In the genomic region with DNA sequence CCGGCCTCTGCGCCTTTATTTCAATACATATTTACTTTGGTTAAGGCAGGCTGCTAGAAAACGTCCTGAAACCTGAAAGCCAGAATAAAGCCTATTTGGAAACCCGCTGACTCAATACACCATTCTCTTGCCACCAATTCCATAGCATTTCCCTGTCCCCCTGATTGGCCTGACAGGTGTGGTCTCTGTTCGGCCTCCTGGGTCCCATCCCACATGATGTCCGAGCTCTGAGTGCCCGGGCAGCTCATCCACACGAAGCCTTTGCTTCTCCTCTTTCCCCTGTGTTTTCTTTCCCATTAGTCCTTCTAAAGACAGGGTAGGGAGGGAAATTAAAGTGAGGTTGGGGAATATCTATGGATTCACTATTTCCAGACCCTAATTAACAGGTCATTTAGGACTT, we compare ENCODE assay signal across 27 cellular contexts.
"Had no signal": no experiment of that assay in that cellular context is flagged by ENCODE, and none has a peak within 500 bp of the region (broad histone marks: within the 10 kb centered on the region; RNA-seq: fewer than 3 reads in every experiment).

No MANE protein-coding gene starts in this region.

- H3K36me3 Mint-ChIP-seq: stimulated activated effector memory CD8-positive, alpha-beta T cell treated with anti-CD3 and anti-CD28 coated beads, Interleukin-12 subunit alpha, Interleukin-12 subunit beta, amount 100 ng/mL, for 72 hours; type B pancreatic cell had no signal

- H3K4me3 Mint-ChIP-seq: stimulated activated effector memory CD8-positive, alpha-beta T cell treated with anti-CD3 and anti-CD28 coated beads, Interleukin-12 subunit alpha, Interleukin-12 subunit beta, amount 100 ng/mL, for 72 hours; stimulated activated naive B cell treated with anti-CD40 and anti-IgM and Interleukin-4, amounts not matched to agents 10 μg/mL and 1 μg/mL and 100 μg/mL, for 72 hours; stimulated activated naive CD8-positive, alpha-beta T cell treated with anti-CD3 and anti-CD28 coated beads, Interleukin-15, amount 100 ng/mL, for 72 hours; stimulated activated naive CD8-positive, alpha-beta T cell treated with anti-CD3 and anti-CD28 coated beads, Interleukin-15, Interleukin-2, amounts not matched to agents 100 ng/mL and 50 ng/mL, for 24 hours; type B pancreatic cell had no signal

- H3K4me1 ChIP-seq: stomach, suprapubic skin, testis, thyroid gland, tibial artery, tibial nerve, transverse colon, upper lobe of left lung, upper lobe of right lung, uterus, vagina had no signal

- H3K27ac ChIP-seq: stomach, suprapubic skin, testis, thoracic aorta, thyroid gland, tibial artery, tibial nerve, transverse colon, upper lobe of left lung, upper lobe of right lung, uterus, vagina had no signal

- H3K36me3 ChIP-seq: stomach, suprapubic skin, thoracic aorta, thyroid gland, tibial artery, tibial nerve, transverse colon, upper lobe of left lung, upper lobe of right lung, uterus, vagina had no signal

- H3K4me3 ChIP-seq: stomach, suprapubic skin, testis, thoracic aorta, thyroid gland, tibial artery, tibial nerve, transverse colon, upper lobe of left lung, upper lobe of right lung, uterus, vagina had no signal

- H3K9me3 ChIP-seq: stomach, suprapubic skin, testis, thoracic aorta, thyroid gland, tibial artery, tibial nerve, transverse colon, upper lobe of left lung, upper lobe of right lung, uterus, vagina had no signal

- H3K27ac Mint-ChIP-seq: stimulated activated effector memory CD8-positive, alpha-beta T cell treated with anti-CD3 and anti-CD28 coated beads, Interleukin-12 subunit alpha, Interleukin-12 subunit beta, amount 100 ng/mL, for 72 hours; stimulated activated naive B cell treated with anti-CD40 and anti-IgM and Interleukin-4, amounts not matched to agents 10 μg/mL and 1 μg/mL and 100 μg/mL, for 72 hours; stimulated activated naive CD8-positive, alpha-beta T cell treated with anti-CD3 and anti-CD28 coated beads, Interleukin-15, Interleukin-2, amounts not matched to agents 100 ng/mL and 50 ng/mL, for 24 hours; type B pancreatic cell had no signal

- H3K27me3 Mint-ChIP-seq: stimulated activated naive CD8-positive, alpha-beta T cell treated with anti-CD3 and anti-CD28 coated beads, Interleukin-15, amount 100 ng/mL, for 72 hours; type B pancreatic cell had no signal

- H3K9me3 Mint-ChIP-seq: stimulated activated effector memory CD8-positive, alpha-beta T cell treated with anti-CD3 and anti-CD28 coated beads, Interleukin-12 subunit alpha, Interleukin-12 subunit beta, amount 100 ng/mL, for 72 hours; stimulated activated naive CD8-positive, alpha-beta T cell treated with anti-CD3 and anti-CD28 coated beads, Interleukin-15, amount 100 ng/mL, for 72 hours; stimulated activated naive CD8-positive, alpha-beta T cell treated with anti-CD3 and anti-CD28 coated beads, Interleukin-15, Interleukin-2, amounts not matched to agents 100 ng/mL and 50 ng/mL, for 24 hours; type B pancreatic cell had no signal

- DNase-seq: stimulated activated CD4-positive, alpha-beta T cell treated with anti-CD3 and anti-CD28 coated beads, Interleukin-2, amount 100 ng/mL, for 48 hours; stimulated activated CD4-positive, alpha-beta T cell treated with anti-CD3 and anti-CD28 coated beads, Interleukin-4, amount 100 ng/mL, for 1 hour; stimulated activated CD4-positive, alpha-beta T cell treated with anti-CD3 and anti-CD28 coated beads, Interleukin-4, amount 100 ng/mL, for 24 hours; stimulated activated CD4-positive, alpha-beta T cell treated with anti-CD3 and anti-CD28 coated beads, Interleukin-4, amount 100 ng/mL, for 4 hours; stimulated activated CD8-positive, alpha-beta memory T cell treated with anti-CD3 and anti-CD28 coated beads, Interleukin-4, amount 100 ng/mL, for 48 hours; stimulated activated naive B cell treated with anti-CD40 and anti-IgM and Interleukin-4, amounts not matched to agents 10 μg/mL and 1 μg/mL and 100 μg/mL, for 72 hours; stimulated activated naive CD4-positive, alpha-beta T cell; stimulated activated naive CD4-positive, alpha-beta T cell treated with Interleukin-2 at 50 U/mL for 16 hours; stimulated activated naive CD8-positive, alpha-beta T cell treated with anti-CD3 and anti-CD28 coated beads, Interleukin-15, amount 100 ng/mL, for 72 hours; stimulated activated naive CD8-positive, alpha-beta T cell treated with anti-CD3 and anti-CD28 coated beads, Interleukin-15, Interleukin-2, amounts not matched to agents 100 U/mL and 50 U/mL, for 24 hours; stomach; substantia nigra; testis; thyroid gland; tibial artery; transverse colon; trophoblast cell; upper lobe of left lung; uterus had no signal

- ATAC-seq: stimulated activated effector memory CD8-positive, alpha-beta T cell treated with anti-CD3 and anti-CD28 coated beads, Interleukin-12 subunit alpha, Interleukin-12 subunit beta, amount 100 ng/mL, for 72 hours; stimulated activated naive B cell treated with anti-CD40 and anti-IgM and Interleukin-4, amounts not matched to agents 10 μg/mL and 1 μg/mL and 100 μg/mL, for 72 hours; stimulated activated naive CD8-positive, alpha-beta T cell treated with anti-CD3 and anti-CD28 coated beads, Interleukin-15, amount 100 ng/mL, for 72 hours; stimulated activated naive CD8-positive, alpha-beta T cell treated with anti-CD3 and anti-CD28 coated beads, Interleukin-15, Interleukin-2, amounts not matched to agents 100 U/mL and 50 U/mL, for 24 hours; upper lobe of right lung had no signal

- H3K4me1 Mint-ChIP-seq: stimulated activated effector memory CD8-positive, alpha-beta T cell treated with anti-CD3 and anti-CD28 coated beads, Interleukin-12 subunit alpha, Interleukin-12 subunit beta, amount 100 ng/mL, for 72 hours; stimulated activated naive B cell treated with anti-CD40 and anti-IgM and Interleukin-4, amounts not matched to agents 10 μg/mL and 1 μg/mL and 100 μg/mL, for 72 hours; stimulated activated naive CD8-positive, alpha-beta T cell treated with anti-CD3 and anti-CD28 coated beads, Interleukin-15, amount 100 ng/mL, for 72 hours had no signal

- H3K27me3 ChIP-seq: stomach, suprapubic skin, testis, thyroid gland, tibial nerve, transverse colon, upper lobe of left lung, upper lobe of right lung, uterus, vagina had no signal
